Comparison of ENCODE assay signal across 17 cellular contexts in the genomic region with DNA sequence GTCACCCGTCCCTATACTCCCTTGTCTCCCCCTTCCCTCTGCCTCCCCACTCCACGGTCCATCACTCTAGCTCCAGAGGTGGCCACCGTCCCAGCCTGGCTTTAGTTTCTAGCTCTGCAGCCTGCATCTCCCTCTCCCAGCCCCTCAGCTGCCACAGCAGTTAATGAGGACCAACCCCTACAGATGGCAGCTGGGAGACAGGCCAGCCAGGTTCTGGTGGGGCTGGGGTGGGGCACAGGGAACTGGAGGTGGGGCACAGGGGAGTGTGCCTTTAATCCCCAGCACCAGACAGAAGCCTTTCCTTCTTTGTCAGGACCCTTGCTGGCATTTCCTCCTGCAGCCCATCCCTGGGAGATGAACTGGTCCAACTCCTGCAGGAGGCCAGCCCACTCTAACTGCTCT. TPM values are rescaled to one million over a fixed set of nuclear protein-coding genes. Genes with fewer than 3 reads are reported as not detected.
DNase-seq lines count a peak whose midpoint lies in the region; ATAC-seq and TF ChIP-seq lines count a peak whose summit lies in the region.
"Had no signal": no experiment of that assay in that cellular context is flagged by ENCODE, and none has a peak within 500 bp of the region (broad histone marks: within the 10 kb centered on the region; RNA-seq: fewer than 3 reads in every experiment).

No MANE protein-coding gene starts in this region.

- TF ChIP-seq CTCF in WTC11 (IDR thresholded peaks at IDR 0.05), result no peak

- H3K9ac ChIP-seq in BLaER1 (no peak overlapping the region), mucosa of rectum (ENCODE audit: low read depth in 1 of 2, low read length in 2 of 2) (peak overlapping the region in 1 of 2 donors; percentile 38)

- no peak overlapping the region for H3K27ac Mint-ChIP-seq in WTC11
- H3K27ac Mint-ChIP-seq: CD8-positive, alpha-beta T cell; T-cell had no signal

- H3K27me3 ChIP-seq in BLaER1 (no peaks in the 10 kb centered on the region; the same call in 1 of the 2 replicates), mucosa of rectum (ENCODE audit: control insufficient read depth in 2 of 2, insufficient read depth in 2 of 2, low read length in 2 of 2) (no peaks in the 10 kb centered on the region)
- H3K27me3 ChIP-seq: suprapubic skin had no signal

- H3K36me3 ChIP-seq in BLaER1 (no peaks in the 10 kb centered on the region), mucosa of rectum (ENCODE audit: control insufficient read depth in 2 of 2, insufficient read depth in 2 of 2, low read length in 2 of 2) (no peaks in the 10 kb centered on the region)
- H3K36me3 ChIP-seq: suprapubic skin had no signal

- no peak overlapping the region for H3K27ac ChIP-seq in BLaER1
- peak overlapping the region; percentile 41 to 74 for H3K27ac ChIP-seq in mucosa of rectum (ENCODE audit: low read depth in 2 of 2, low read length in 2 of 2)
- H3K27ac ChIP-seq: suprapubic skin had no signal

- peak overlapping the region; percentile 39 for H3K4me2 ChIP-seq in BLaER1

- no peaks in the 10 kb centered on the region for H3K9me3 Mint-ChIP-seq in WTC11
- H3K9me3 Mint-ChIP-seq: CD8-positive, alpha-beta T cell; T-cell had no signal

- no peaks in the 10 kb centered on the region for H3K36me3 Mint-ChIP-seq in WTC11
- H3K36me3 Mint-ChIP-seq: CD8-positive, alpha-beta T cell; T-cell had no signal

- peaks cover 6% of the 10 kb centered on the region for H4K20me1 ChIP-seq in BLaER1

- peaks cover 79% of the 10 kb centered on the region for H3K4me1 Mint-ChIP-seq in WTC11
- H3K4me1 Mint-ChIP-seq: T-cell had no signal

- intact Hi-C loops in left cardiac atrium (cut with DNase I), result loop anchor here in 1 of 2 donors (5.0 kb wide), 1 partner anchor 34 kb away; no protein-coding TSS in a partner anchor

- H3K9me3 ChIP-seq in BLaER1 (no peaks in the 10 kb centered on the region), mucosa of rectum (ENCODE audit: control insufficient read depth in 2 of 2, low read length in 2 of 2) (no peaks in the 10 kb centered on the region)
- H3K9me3 ChIP-seq: suprapubic skin had no signal

- H3K4me1 ChIP-seq in BLaER1 (peaks cover 57% of the 10 kb centered on the region), mucosa of rectum (ENCODE audit: control insufficient read depth in 2 of 2, insufficient read depth in 2 of 2, low read length in 2 of 2) (peaks cover 33 to 52% of the 10 kb centered on the region in 2 donors)

- peak; percentile 63 for DNase-seq in NCI-H1694 (lab: John Stamatoyannopoulos, UW)
- peak; percentile 16 for DNase-seq in left cardiac atrium
- DNase-seq in NCI-H510A (lab: John Stamatoyannopoulos, UW), result no peak
- DNase-seq in WTC11 (ENCODE audit: low spot score), result no peak
- DNase-seq: activated gamma-delta T cell; anterior cingulate cortex; CD8-positive, alpha-beta T cell; DND-41; IMR-90; NCI-H1436; NCI-H2227 treated with DMSO at 0.1 percent for 48 hours; T-cell had no signal

- no peak for ATAC-seq in left cardiac atrium
- no peak for ATAC-seq in HG03139 (IDR thresholded peaks at IDR 0.05; ENCODE audit: unreplicated experiment)
- ATAC-seq in HG03095 (IDR thresholded peaks at IDR 0.05; ENCODE audit: unreplicated experiment), result no peak
- ATAC-seq in WTC11, result no peak
- ATAC-seq: CD8-positive, alpha-beta T cell; T-cell had no signal

- POLR2A ChIA-PET in WTC11 (lab: Charles Lee), result no interaction called here

- H3K4me3 ChIP-seq in BLaER1 (no peak overlapping the region), mucosa of rectum (ENCODE audit: low read length in 2 of 2) (no peak overlapping the region)
- H3K4me3 ChIP-seq: suprapubic skin had no signal

- no peak overlapping the region for H3K4me3 Mint-ChIP-seq in WTC11
- H3K4me3 Mint-ChIP-seq: CD8-positive, alpha-beta T cell; T-cell had no signal

- no peaks in the 10 kb centered on the region for H3K27me3 Mint-ChIP-seq in WTC11 (ENCODE audit: low read depth)

- CTCF ChIA-PET in WTC11 (lab: Charles Lee), result interaction anchor here (1.2 to 3.5 kb wide), 6 partner anchors 10 to 330 kb away, joined by 3 to 13 read pairs (median 8); no protein-coding TSS in a partner anchor

TF ChIP-seq in WTC11, 78 proteins besides CTCF, POLR2A, EP300 and RAD21:
- TF ChIP-seq, protein P1, sequence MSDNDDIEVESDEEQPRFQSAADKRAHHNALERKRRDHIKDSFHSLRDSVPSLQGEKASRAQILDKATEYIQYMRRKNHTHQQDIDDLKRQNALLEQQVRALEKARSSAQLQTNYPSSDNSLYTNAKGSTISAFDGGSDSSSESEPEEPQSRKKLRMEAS (CRISPR knock-in tag; IDR thresholded peaks at IDR 0.05), result no peak
- TF ChIP-seq E2F1 (CRISPR knock-in tag; IDR thresholded peaks at IDR 0.05) (no peak), ZNF138 (CRISPR knock-in tag; conservative IDR thresholded peaks at IDR 0.05) (no peak)

RNA-seq across cellular contexts. Expression of gene UNC5B, which starts 21.1 kb away (rescaled TPM):
- total RNA-seq in left cardiac atrium (10 to 100 TPM; 12.4 to 17.7 TPM), WTC11 (2021) (31.2 to 49.6 TPM (median 31.6 TPM) in 3 replicates)

Comparison
In these comparisons a context has a peak if more than half of its experiments do, and no peak if none do; other contexts are left out.
1. DNase-seq: peak in NCI-H1694 (single experiment) and left cardiac atrium (single experiment); none in NCI-H510A (single experiment) and WTC11 (single experiment).